8 cellular contexts compared by ENCODE assay signal in the genomic region with DNA sequence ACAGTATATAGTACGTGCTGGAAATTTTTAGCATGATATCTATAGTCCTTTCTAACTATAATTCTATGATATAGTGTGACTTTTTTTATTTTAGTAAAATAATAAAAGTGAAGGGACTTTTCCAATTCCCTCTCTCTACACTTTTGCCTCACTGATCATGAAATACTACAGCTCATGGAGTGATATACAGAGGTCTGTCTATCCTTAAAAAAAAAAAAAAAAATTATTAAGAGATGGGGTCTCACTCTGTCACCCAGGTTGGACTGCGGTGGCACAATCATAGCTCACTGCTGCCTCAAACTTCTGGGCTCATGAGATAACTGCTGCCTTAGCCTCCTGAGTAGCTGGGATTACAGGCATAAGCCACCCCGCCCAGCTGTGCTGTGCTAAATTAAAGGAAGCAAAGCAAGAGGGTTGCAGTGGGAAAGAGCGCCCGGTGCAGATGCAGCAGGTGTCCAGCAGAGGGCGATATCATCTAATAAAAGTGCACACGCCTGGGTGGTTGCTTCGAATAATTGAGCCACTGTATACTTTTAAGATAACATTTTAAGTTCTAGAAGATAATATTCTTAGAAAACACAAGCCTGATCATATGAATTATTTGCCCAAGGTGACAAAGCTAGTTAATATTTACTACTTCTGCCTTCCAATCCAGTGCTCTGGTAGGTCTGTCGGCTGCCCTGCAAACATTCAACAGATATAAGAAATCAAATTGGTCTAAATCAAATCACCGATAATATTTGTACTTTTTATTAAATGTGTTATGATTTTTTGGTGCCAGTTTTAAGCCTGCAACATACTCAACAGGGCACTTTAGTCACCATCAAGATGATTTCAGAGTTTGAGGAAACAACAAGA.
DNase-seq lines count a peak whose midpoint lies in the region; ATAC-seq and TF ChIP-seq lines count a peak whose summit lies in the region.

No MANE protein-coding gene starts in this region.

- H3K9me3 Mint-ChIP-seq in CD14-positive monocyte, result no peaks in the 10 kb centered on the region
- H3K9me3 Mint-ChIP-seq in naive thymus-derived CD8-positive, alpha-beta T cell, result no peaks in the 10 kb centered on the region

- no peak overlapping the region for H3K4me3 ChIP-seq in epithelial cell of esophagus (ENCODE audit: low read length)

- intact Hi-C loops in CD14-positive monocyte (cut with micrococcal nuclease), result loop anchor here in 1 of 2 donors (5.0 kb wide), 1 partner anchor 132 kb away; no protein-coding TSS in a partner anchor

- H3K27ac Mint-ChIP-seq in CD14-positive monocyte, result no peak overlapping the region
- H3K27ac Mint-ChIP-seq in naive thymus-derived CD8-positive, alpha-beta T cell, result no peak overlapping the region

- H3K4me3 Mint-ChIP-seq in CD14-positive monocyte, result no peak overlapping the region
- no peak overlapping the region for H3K4me3 Mint-ChIP-seq in naive thymus-derived CD8-positive, alpha-beta T cell

- H3K27me3 Mint-ChIP-seq in CD14-positive monocyte (ENCODE audit: low read depth in 3 of 3), result peaks cover 0 to 12% (median 3%) of the 10 kb centered on the region in 3 donors
- H3K27me3 Mint-ChIP-seq in naive thymus-derived CD8-positive, alpha-beta T cell, result peaks cover 0 to 2% (median 0%) of the 10 kb centered on the region in 5 donors

- POLR2A ChIA-PET in naive thymus-derived CD8-positive, alpha-beta T cell (lab: Charles Lee), result interaction anchor here (0.7 to 1.8 kb wide), 2 partner anchors 47 to 128 kb away, joined by 3 to 4 read pairs; no protein-coding TSS in a partner anchor

- H3K36me3 Mint-ChIP-seq in CD14-positive monocyte, result no peaks in the 10 kb centered on the region
- H3K36me3 Mint-ChIP-seq in naive thymus-derived CD8-positive, alpha-beta T cell, result no peaks in the 10 kb centered on the region

- DNase-seq in CD14-positive monocyte (ENCODE audit: low spot score), result no peak
- peak; percentile 53 to 59 for DNase-seq in NOMO-1 (lab: John Stamatoyannopoulos, UW; ENCODE audit: unreplicated experiment in 2 of 2)
- DNase-seq in activated CD8-positive, alpha-beta memory T cell treated with anti-CD3 and anti-CD28 coated beads, Interleukin-2, amount 50 U/mL, for 1 hour (ENCODE audit: extremely low read depth), result peak; percentile 30
- peak; percentile 75 for DNase-seq in epithelial cell of esophagus (ENCODE audit: low read depth)
- peak; percentile 40 to 78 (median 60) for DNase-seq in naive thymus-derived CD8-positive, alpha-beta T cell
- DNase-seq in stimulated activated naive CD4-positive, alpha-beta T cell (lab: John Stamatoyannopoulos, UW), result peak; percentile 2 to 52 (median 21)

- TF ChIP-seq CTCF in CD14-positive monocyte (IDR thresholded peaks at IDR 0.05) (peak; percentile 99), epithelial cell of esophagus (IDR thresholded peaks at IDR 0.05; ENCODE audit: insufficient read depth, low read depth, low read length, missing control alignments) (peak; percentile 90)

- ATAC-seq in GM19324 (IDR thresholded peaks at IDR 0.05; ENCODE audit: low FRiP score, unreplicated experiment), result peak; percentile 82
- ATAC-seq in HG03442 (IDR thresholded peaks at IDR 0.05; ENCODE audit: unreplicated experiment), result peak; percentile 92
- ATAC-seq in naive thymus-derived CD8-positive, alpha-beta T cell, result peak; percentile 73 to 87

- H3K4me1 Mint-ChIP-seq in CD14-positive monocyte, result no peaks in the 10 kb centered on the region
- H3K4me1 Mint-ChIP-seq in naive thymus-derived CD8-positive, alpha-beta T cell, result peaks cover 0 to 1% (median 0%) of the 10 kb centered on the region in 4 donors
